ENCODE assay signal across 31 cellular contexts in genomic region chr20:48348022-48348421, GRCh38.
"Had no signal": no experiment of that assay in that cellular context is flagged by ENCODE, and none has a peak within 500 bp of the region (broad histone marks: within the 10 kb centered on the region; RNA-seq: fewer than 3 reads in every experiment).

No MANE protein-coding gene starts in this region.

- H3K27me3 ChIP-seq: neural progenitor cell, ovary, testis, uterus had no signal

- H3K9me3 Mint-ChIP-seq: natural killer cell; neural progenitor cell; stimulated activated memory B cell treated with anti-CD40 and anti-IgM and Interleukin-4, amounts not matched to agents 10 μg/mL and 1 μg/mL and 100 μg/mL, for 72 hours; stimulated activated naive CD8-positive, alpha-beta T cell treated with anti-CD3 and anti-CD28 coated beads, Interleukin-15, amount 100 ng/mL, for 72 hours; type B pancreatic cell had no signal

- H3K27ac Mint-ChIP-seq: natural killer cell; nephron; neural progenitor cell; progenitor cell of endocrine pancreas; stimulated activated memory B cell treated with anti-CD40 and anti-IgM and Interleukin-4, amounts not matched to agents 10 μg/mL and 1 μg/mL and 100 μg/mL, for 72 hours; stimulated activated naive CD8-positive, alpha-beta T cell treated with anti-CD3 and anti-CD28 coated beads, Interleukin-15, amount 100 ng/mL, for 72 hours; type B pancreatic cell had no signal

- H3K4me1 Mint-ChIP-seq: natural killer cell; stimulated activated memory B cell treated with anti-CD40 and anti-IgM and Interleukin-4, amounts not matched to agents 10 μg/mL and 1 μg/mL and 100 μg/mL, for 72 hours; stimulated activated naive CD8-positive, alpha-beta T cell treated with anti-CD3 and anti-CD28 coated beads, Interleukin-15, amount 100 ng/mL, for 72 hours had no signal

- H3K9ac ChIP-seq: neural progenitor cell, parathyroid adenoma had no signal

- H3K27ac ChIP-seq: neural progenitor cell, ovary, parathyroid adenoma, psoas muscle, skin epidermis, spleen, suprapubic skin, testis, tibial artery, transverse colon, upper lobe of right lung, uterus had no signal

- H3K36me3 ChIP-seq: neural progenitor cell, ovary, spleen, suprapubic skin, tibial artery, transverse colon, upper lobe of right lung, uterus had no signal

- DNase-seq: natural killer cell; occipital lobe; ovary; posterior cingulate gyrus; psoas muscle; right cardiac atrium; spleen; stimulated activated CD4-positive, alpha-beta T cell treated with anti-CD3 and anti-CD28 coated beads, Interleukin-12 subunit alpha, Interleukin-12 subunit beta, amount 100 ng/mL, for 4 hours; stimulated activated CD4-positive, alpha-beta T cell treated with anti-CD3 and anti-CD28 coated beads, Interleukin-1b, Interleukin-23, amount 100 ng/mL, for 48 hours; stimulated activated CD4-positive, alpha-beta T cell treated with anti-CD3 and anti-CD28 coated beads, Interleukin-4, amount 100 ng/mL, for 1 hour; stimulated activated CD4-positive, alpha-beta T cell treated with anti-CD3 and anti-CD28 coated beads, Interleukin-4, amount 100 ng/mL, for 4 hours; stimulated activated CD8-positive, alpha-beta memory T cell treated with anti-CD3 and anti-CD28 coated beads, Interleukin-4, amount 100 ng/mL, for 48 hours; stimulated activated naive CD4-positive, alpha-beta T cell; stimulated activated naive CD8-positive, alpha-beta T cell treated with anti-CD3 and anti-CD28 coated beads, Interleukin-15, amount 100 ng/mL, for 72 hours; stimulated activated naive CD8-positive, alpha-beta T cell treated with anti-CD3 and anti-CD28 coated beads, Interleukin-15, Interleukin-2, amounts not matched to agents 100 U/mL and 50 U/mL, for 24 hours; substantia nigra; testis; tibial artery; transverse colon; upper lobe of right lung; uterus had no signal

- H3K79me2 ChIP-seq: parathyroid adenoma had no signal

- H3K9me3 ChIP-seq: ovary, psoas muscle, spleen, suprapubic skin, testis, tibial artery, transverse colon, upper lobe of right lung, uterus had no signal

- H2AFZ ChIP-seq: neural progenitor cell, parathyroid adenoma had no signal

- H3K27me3 Mint-ChIP-seq: stimulated activated memory B cell treated with anti-CD40 and anti-IgM and Interleukin-4, amounts not matched to agents 10 μg/mL and 1 μg/mL and 100 μg/mL, for 72 hours had no signal

- ATAC-seq: natural killer cell; psoas muscle; right cardiac atrium; sciatic nerve; stimulated activated memory B cell treated with anti-CD40 and anti-IgM and Interleukin-4, amounts not matched to agents 10 μg/mL and 1 μg/mL and 100 μg/mL, for 72 hours; stimulated activated naive CD8-positive, alpha-beta T cell treated with anti-CD3 and anti-CD28 coated beads, Interleukin-15, amount 100 ng/mL, for 72 hours; stimulated activated naive CD8-positive, alpha-beta T cell treated with anti-CD3 and anti-CD28 coated beads, Interleukin-15, Interleukin-2, amounts not matched to agents 100 U/mL and 50 U/mL, for 24 hours; upper lobe of right lung had no signal

- H3K4me3 ChIP-seq: neural progenitor cell, ovary, psoas muscle, skin epidermis, smooth muscle cell, spleen, suprapubic skin, testis, tibial artery, transverse colon, upper lobe of right lung, uterus had no signal

- H3K4me1 ChIP-seq: neural progenitor cell, parathyroid adenoma, psoas muscle, spleen, suprapubic skin, testis, tibial artery, transverse colon, upper lobe of right lung, uterus had no signal

- H3K36me3 Mint-ChIP-seq: natural killer cell; stimulated activated memory B cell treated with anti-CD40 and anti-IgM and Interleukin-4, amounts not matched to agents 10 μg/mL and 1 μg/mL and 100 μg/mL, for 72 hours; type B pancreatic cell had no signal

- H3K4me2 ChIP-seq: neural progenitor cell, smooth muscle cell had no signal

- H3K4me3 Mint-ChIP-seq: natural killer cell; nephron; neural progenitor cell; stimulated activated memory B cell treated with anti-CD40 and anti-IgM and Interleukin-4, amounts not matched to agents 10 μg/mL and 1 μg/mL and 100 μg/mL, for 72 hours; stimulated activated naive CD8-positive, alpha-beta T cell treated with anti-CD3 and anti-CD28 coated beads, Interleukin-15, amount 100 ng/mL, for 72 hours; type B pancreatic cell had no signal
